In the genomic region with DNA sequence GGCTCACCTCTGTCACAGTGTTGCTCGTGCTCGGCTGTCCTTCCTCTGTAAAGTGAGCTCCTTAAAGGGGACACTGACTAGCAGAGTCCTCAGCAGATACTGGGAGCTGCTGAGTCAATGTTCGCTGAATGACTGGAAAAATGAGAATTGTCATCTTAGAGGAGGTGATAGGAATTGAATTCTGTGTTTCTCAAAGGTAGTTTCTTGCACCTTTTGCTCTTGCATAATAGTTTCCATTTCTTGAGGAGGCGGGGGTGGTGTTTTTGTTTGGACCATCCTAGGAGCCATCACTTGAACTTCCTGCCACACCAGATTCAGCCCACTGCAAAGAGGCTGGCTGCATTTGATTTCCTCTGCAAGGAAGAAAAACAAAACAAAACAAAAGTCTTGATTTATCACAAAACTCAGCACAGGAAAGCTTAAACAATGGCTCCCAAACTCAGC, we compare ENCODE assay signal across 19 cellular contexts. TPM values are rescaled to one million over a fixed set of nuclear protein-coding genes. Genes with fewer than 3 reads are reported as not detected.
A peak's percentile ranks its signal among the peaks of the same experiment; 100 is the strongest.
DNase-seq lines count a peak whose midpoint lies in the region; ATAC-seq and TF ChIP-seq lines count a peak whose summit lies in the region.
"Had no signal": no experiment of that assay in that cellular context is flagged by ENCODE, and none has a peak within 500 bp of the region (broad histone marks: within the 10 kb centered on the region; RNA-seq: fewer than 3 reads in every experiment).

No MANE protein-coding gene starts in this region.

- H3K27ac ChIP-seq in CD4-positive, CD25-positive, alpha-beta regulatory T cell (ENCODE audit: insufficient read depth, low read length, poor library complexity, severe bottlenecking): no peak overlapping the region
- H3K27ac ChIP-seq in mesenchymal stem cell (ENCODE audit: low read length, poor library complexity, severe bottlenecking): no peak overlapping the region
- H3K27ac ChIP-seq: HL-60, lower lobe of right lung, ovary, VCaP had no signal

- H3K9me3 Mint-ChIP-seq in activated CD4-positive, alpha-beta T cell treated with anti-CD3 and anti-CD28 coated beads, Interleukin-2, amount 10 ng/mL, durations not matched to agents 7 days and 5 days: peaks cover 17% of the 10 kb centered on the region
- H3K9me3 Mint-ChIP-seq in CD4-positive, CD25-positive, alpha-beta regulatory T cell: peaks cover 0 to 2% (median 0%) of the 10 kb centered on the region in 7 donors
- H3K9me3 Mint-ChIP-seq in activated CD8-positive, alpha-beta T cell treated with anti-CD3 and anti-CD28 coated beads for 36 hours: no peaks in the 10 kb centered on the region

- no peaks in the 10 kb centered on the region for H3K79me1 ChIP-seq in mesenchymal stem cell (replicated peaks; ENCODE audit: low read length, poor library complexity, severe bottlenecking)

- peak overlapping the region; percentile 76 for H2BK15ac ChIP-seq in mesenchymal stem cell (ENCODE audit: low read depth, poor library complexity, severe bottlenecking)

- no peaks in the 10 kb centered on the region for H3K9me3 ChIP-seq in CD4-positive, CD25-positive, alpha-beta regulatory T cell (ENCODE audit: control insufficient read depth in 2 of 2, low read length in 2 of 2)
- H3K9me3 ChIP-seq in mesenchymal stem cell (ENCODE audit: control insufficient read depth, low read length): peaks cover 4% of the 10 kb centered on the region
- H3K9me3 ChIP-seq: lower lobe of right lung, ovary had no signal

- no peak overlapping the region for H2AFZ ChIP-seq in mesenchymal stem cell (ENCODE audit: low read depth, low read length)

- H3K4me2 ChIP-seq in mesenchymal stem cell (ENCODE audit: low read length, poor library complexity, severe bottlenecking): no peak overlapping the region

- peak overlapping the region in 1 of 2 experiments; percentile 68 for H3K14ac ChIP-seq in mesenchymal stem cell (ENCODE audit: low read length in 2 of 2)

- H3K27me3 ChIP-seq in CD4-positive, CD25-positive, alpha-beta regulatory T cell (ENCODE audit: control insufficient read depth, insufficient read depth, low read length): no peaks in the 10 kb centered on the region
- H3K27me3 ChIP-seq in mesenchymal stem cell (ENCODE audit: control insufficient read depth in 1 of 2, insufficient read depth in 1 of 2, low read length in 2 of 2): peaks cover 0 to 4% of the 10 kb centered on the region in 2 experiments
- H3K27me3 ChIP-seq: ovary had no signal

- no peak for TF ChIP-seq CTCF in activated CD8-positive, alpha-beta T cell treated with anti-CD3 and anti-CD28 coated beads for 36 hours (IDR thresholded peaks at IDR 0.05)

- ATAC-seq in CD4-positive, CD25-positive, alpha-beta regulatory T cell (ENCODE audit: low read depth in 2 of 2): no peak
- ATAC-seq in activated CD8-positive, alpha-beta T cell treated with anti-CD3 and anti-CD28 coated beads for 36 hours: peak; percentile 64
- no peak for ATAC-seq in HG03045 (IDR thresholded peaks at IDR 0.05; ENCODE audit: unreplicated experiment)
- ATAC-seq: PC-3 had no signal

- no peak overlapping the region for H3K23ac ChIP-seq in mesenchymal stem cell (ENCODE audit: low read length in 2 of 2)

- peak overlapping the region; percentile 28 for H3K4me3 ChIP-seq in CD4-positive, CD25-positive, alpha-beta regulatory T cell (ENCODE audit: low read depth, low read length)
- H3K4me3 ChIP-seq in mesenchymal stem cell (ENCODE audit: insufficient read depth in 1 of 2, low read depth in 1 of 2, low read length in 2 of 2): no peak overlapping the region
- H3K4me3 ChIP-seq: lower lobe of right lung, ovary had no signal

- peak overlapping the region; percentile 59 for H4K91ac ChIP-seq in mesenchymal stem cell (ENCODE audit: low read length)

- no peaks in the 10 kb centered on the region for H3K36me3 ChIP-seq in CD4-positive, CD25-positive, alpha-beta regulatory T cell (ENCODE audit: control insufficient read depth, insufficient read depth, low read length)
- no peaks in the 10 kb centered on the region for H3K36me3 ChIP-seq in mesenchymal stem cell (ENCODE audit: control insufficient read depth in 1 of 2, insufficient read depth in 2 of 2, low read depth in 1 of 2, low read length in 2 of 2)
- H3K36me3 ChIP-seq: lower lobe of right lung, ovary had no signal

- H2BK12ac ChIP-seq in mesenchymal stem cell (ENCODE audit: low read length in 2 of 2): peak overlapping the region in 1 of 2 experiments; percentile 60

- H3K9ac ChIP-seq in mesenchymal stem cell (ENCODE audit: low read length): no peak overlapping the region

- intact Hi-C loops in activated CD8-positive, alpha-beta T cell treated with anti-CD3 and anti-CD28 coated beads for 36 hours (cut with micrococcal nuclease): no loop called here

- H2AK5ac ChIP-seq in mesenchymal stem cell (ENCODE audit: low read length, severe bottlenecking): no peak overlapping the region

- POLR2A ChIA-PET in activated CD4-positive, alpha-beta T cell treated with anti-CD3 and anti-CD28 coated beads, Interleukin-2, amount 10 ng/mL, durations not matched to agents 7 days and 5 days (lab: Charles Lee): no interaction called here
- POLR2A ChIA-PET in activated CD8-positive, alpha-beta T cell treated with anti-CD3 and anti-CD28 coated beads for 36 hours (lab: Charles Lee): interaction anchor here (1.0 kb wide), 1 partner anchor 12 kb away, joined by 3 read pairs; the partner anchor contains the start of gene RFX8

- H3K27me3 Mint-ChIP-seq in activated CD4-positive, alpha-beta T cell treated with anti-CD3 and anti-CD28 coated beads, Interleukin-2, amount 10 ng/mL, durations not matched to agents 7 days and 5 days: no peaks in the 10 kb centered on the region
- H3K27me3 Mint-ChIP-seq in CD4-positive, CD25-positive, alpha-beta regulatory T cell: no peaks in the 10 kb centered on the region
- no peaks in the 10 kb centered on the region for H3K27me3 Mint-ChIP-seq in activated CD8-positive, alpha-beta T cell treated with anti-CD3 and anti-CD28 coated beads for 36 hours

- no peak overlapping the region for H3K4ac ChIP-seq in mesenchymal stem cell (ENCODE audit: low read depth in 1 of 2, low read length in 2 of 2)

- 81% methylated on average over 4 of the region's 4 CpGs for WGBS in mesenchymal stem cell

- H3K4me1 Mint-ChIP-seq in activated CD4-positive, alpha-beta T cell treated with anti-CD3 and anti-CD28 coated beads, Interleukin-2, amount 10 ng/mL, durations not matched to agents 7 days and 5 days: peaks cover 22% of the 10 kb centered on the region
- peaks cover 9 to 17% (median 12%) of the 10 kb centered on the region in 4 donors for H3K4me1 Mint-ChIP-seq in CD4-positive, CD25-positive, alpha-beta regulatory T cell
- H3K4me1 Mint-ChIP-seq in activated CD8-positive, alpha-beta T cell treated with anti-CD3 and anti-CD28 coated beads for 36 hours (ENCODE audit: low read depth): peaks cover 16% of the 10 kb centered on the region
- H3K4me1 Mint-ChIP-seq: brain had no signal

- DNase-seq in activated CD4-positive, alpha-beta T cell treated with anti-CD3 and anti-CD28 coated beads, Interleukin-2, amount 10 ng/mL, durations not matched to agents 7 days and 5 days: peak; percentile 29
- no peak for DNase-seq in activated CD4-positive, alpha-beta T cell treated with anti-CD3 and anti-CD28 coated beads, Interleukin-2, amount 50 U/mL, for 1 hour
- DNase-seq in CD4-positive, CD25-positive, alpha-beta regulatory T cell: peak in 1 of 3 donors; percentile 31
- peak; percentile 31 for DNase-seq in activated CD8-positive, alpha-beta T cell treated with anti-CD3 and anti-CD28 coated beads for 36 hours
- DNase-seq in mesenchymal stem cell (no peak), kidney tubule cell (ENCODE audit: low spot score) (no peak), GM19238 (ENCODE audit: insufficient read length, low spot score) (no peak)
- DNase-seq: C1 segment of cervical spinal cord; DMS79; lower lobe of right lung; NCI-H1694 treated with DMSO at 0.1 percent for 48 hours; ovary; PC-3; stimulated activated CD4-positive, alpha-beta T cell treated with anti-CD3 and anti-CD28 coated beads, Interleukin-2, amount 100 ng/mL, for 48 hours had no signal

- CTCF ChIA-PET in activated CD4-positive, alpha-beta T cell treated with anti-CD3 and anti-CD28 coated beads, Interleukin-2, amount 10 ng/mL, durations not matched to agents 7 days and 5 days (lab: Charles Lee): interaction anchor here (0.6 to 1.7 kb wide), 5 partner anchors 9 to 414 kb away, joined by 3 to 5 read pairs (median 3); no protein-coding TSS in a partner anchor
- CTCF ChIA-PET in activated CD8-positive, alpha-beta T cell treated with anti-CD3 and anti-CD28 coated beads for 36 hours (lab: Charles Lee): interaction anchor here (0.9 to 1.4 kb wide), 2 partner anchors 20 to 144 kb away, joined by 3 to 4 read pairs; no protein-coding TSS in a partner anchor

- peaks cover 9% of the 10 kb centered on the region for H3K4me1 ChIP-seq in CD4-positive, CD25-positive, alpha-beta regulatory T cell (ENCODE audit: control insufficient read depth, insufficient read depth, low read length, poor library complexity, severe bottlenecking)
- no peaks in the 10 kb centered on the region for H3K4me1 ChIP-seq in mesenchymal stem cell (ENCODE audit: control insufficient read depth, insufficient read depth, low read depth, low read length)
- H3K4me1 ChIP-seq: lower lobe of right lung had no signal

- H3K18ac ChIP-seq in mesenchymal stem cell (ENCODE audit: low read depth in 1 of 2, low read length in 2 of 2): peak overlapping the region; percentile 35 to 68

- peaks cover 8% of the 10 kb centered on the region for H3K36me3 Mint-ChIP-seq in activated CD4-positive, alpha-beta T cell treated with anti-CD3 and anti-CD28 coated beads, Interleukin-2, amount 10 ng/mL, durations not matched to agents 7 days and 5 days (ENCODE audit: low read depth)
- no peaks in the 10 kb centered on the region for H3K36me3 Mint-ChIP-seq in CD4-positive, CD25-positive, alpha-beta regulatory T cell
- H3K36me3 Mint-ChIP-seq in activated CD8-positive, alpha-beta T cell treated with anti-CD3 and anti-CD28 coated beads for 36 hours (ENCODE audit: low read depth): no peaks in the 10 kb centered on the region
- H3K36me3 Mint-ChIP-seq: brain had no signal

- H2BK120ac ChIP-seq in mesenchymal stem cell (ENCODE audit: low read depth, low read length): no peak overlapping the region

- H4K8ac ChIP-seq in mesenchymal stem cell (ENCODE audit: low read length): no peak overlapping the region

- H2BK5ac ChIP-seq in mesenchymal stem cell (ENCODE audit: low read depth, low read length, poor library complexity, severe bottlenecking): no peak overlapping the region

- no peak overlapping the region for H3K4me3 Mint-ChIP-seq in activated CD4-positive, alpha-beta T cell treated with anti-CD3 and anti-CD28 coated beads, Interleukin-2, amount 10 ng/mL, durations not matched to agents 7 days and 5 days
- H3K4me3 Mint-ChIP-seq in CD4-positive, CD25-positive, alpha-beta regulatory T cell: peak overlapping the region in 2 of 4 donors; percentile 8 to 13
- no peak overlapping the region for H3K4me3 Mint-ChIP-seq in activated CD8-positive, alpha-beta T cell treated with anti-CD3 and anti-CD28 coated beads for 36 hours
- H3K4me3 Mint-ChIP-seq: brain had no signal

- peak overlapping the region; percentile 76 for H3K27ac Mint-ChIP-seq in activated CD4-positive, alpha-beta T cell treated with anti-CD3 and anti-CD28 coated beads, Interleukin-2, amount 10 ng/mL, durations not matched to agents 7 days and 5 days
- peak overlapping the region; percentile 45 to 76 (median 59) for H3K27ac Mint-ChIP-seq in CD4-positive, CD25-positive, alpha-beta regulatory T cell
- H3K27ac Mint-ChIP-seq in activated CD8-positive, alpha-beta T cell treated with anti-CD3 and anti-CD28 coated beads for 36 hours: no peak overlapping the region

RNA-seq across cellular contexts. Expression of gene RFX8, which starts 11.4 kb away (rescaled TPM):
- 1 to 10 TPM; 2.1 to 2.8 TPM for total RNA-seq in activated CD4-positive, alpha-beta T cell treated with anti-CD3 and anti-CD28 coated beads, Interleukin-2, amount 10 ng/mL, durations not matched to agents 7 days and 5 days
- total RNA-seq in CD4-positive, CD25-positive, alpha-beta regulatory T cell: 5.5 TPM
- polyA plus RNA-seq in CD4-positive, CD25-positive, alpha-beta regulatory T cell: under 1 TPM in 2 of 4 donors, not detected in 2; 0.16 to 0.50 TPM
- total RNA-seq in activated CD8-positive, alpha-beta T cell treated with anti-CD3 and anti-CD28 coated beads for 36 hours: under 1 TPM in 1 of 2 experiments, not detected in 1; 0.18 TPM
- 0.55 TPM for polyA plus RNA-seq in mesenchymal stem cell (2013, experiment 1 of 2)
- polyA plus RNA-seq in mesenchymal stem cell (2013, experiment 2 of 2): 0.66 TPM
- total RNA-seq: A673, lower lobe of right lung had no signal

Comparison
In these comparisons a context has a peak if more than half of its experiments do, and no peak if none do; other contexts are left out.
1. DNase-seq: peak in activated CD4-positive, alpha-beta T cell treated with anti-CD3 and anti-CD28 coated beads, Interleukin-2, amount 10 ng/mL, durations not matched to agents 7 days and 5 days (single experiment) and activated CD8-positive, alpha-beta T cell treated with anti-CD3 and anti-CD28 coated beads for 36 hours (single experiment); none in activated CD4-positive, alpha-beta T cell treated with anti-CD3 and anti-CD28 coated beads, Interleukin-2, amount 50 U/mL, for 1 hour (single experiment), mesenchymal stem cell (single experiment), kidney tubule cell (single experiment) and GM19238 (single experiment).